In genomic region chr12:15158114-15158513, GRCh38 we compare ENCODE assay signal across 23 cellular contexts.
"Had no signal": no experiment of that assay in that cellular context is flagged by ENCODE, and none has a peak within 500 bp of the region (broad histone marks: within the 10 kb centered on the region; RNA-seq: fewer than 3 reads in every experiment).

No MANE protein-coding gene starts in this region.

- H3K9me3 ChIP-seq: mucosa of descending colon, neutrophil, ovary, testis, upper lobe of right lung had no signal

- H3K4me3 ChIP-seq: lung, mucosa of descending colon, ovary, testis, upper lobe of right lung had no signal

- ATAC-seq: activated T-cell treated with anti-CD3 and anti-CD28 coated beads, Interleukin-2, amount 50 U/mL, for 72 hours; effector memory CD8-positive, alpha-beta T cell; mucosa of descending colon; natural killer cell treated with Interleukin-12 subunit alpha and Interleukin-12 subunit beta and Interleukin-15 and Interleukin-18, amount 100 ng/mL, for 72 hours; stimulated activated naive CD8-positive, alpha-beta T cell treated with anti-CD3 and anti-CD28 coated beads, Interleukin-15, Interleukin-2, amounts not matched to agents 100 U/mL and 50 U/mL, for 24 hours; upper lobe of right lung had no signal

- H3K4me1 ChIP-seq: testis had no signal

- H3K27ac Mint-ChIP-seq: activated naive CD8-positive, alpha-beta T cell; activated T-cell treated with anti-CD3 and anti-CD28 coated beads, Interleukin-2, amount 50 U/mL, for 72 hours; effector memory CD8-positive, alpha-beta T cell; natural killer cell treated with Interleukin-12 subunit alpha and Interleukin-12 subunit beta and Interleukin-15 and Interleukin-18, amount 100 ng/mL, for 72 hours; progenitor cell of endocrine pancreas had no signal

- H3K27me3 Mint-ChIP-seq: brain, progenitor cell of endocrine pancreas had no signal

- H3K9me3 Mint-ChIP-seq: activated T-cell treated with anti-CD3 and anti-CD28 coated beads, Interleukin-2, amount 50 U/mL, for 72 hours; effector memory CD8-positive, alpha-beta T cell; natural killer cell treated with Interleukin-12 subunit alpha and Interleukin-12 subunit beta and Interleukin-15 and Interleukin-18, amount 100 ng/mL, for 72 hours had no signal

- H3K27me3 ChIP-seq: ovary, testis, upper lobe of right lung had no signal

- H3K36me3 ChIP-seq: neutrophil, ovary, upper lobe of right lung had no signal

- H3K4me3 Mint-ChIP-seq: activated naive CD8-positive, alpha-beta T cell; activated T-cell treated with anti-CD3 and anti-CD28 coated beads, Interleukin-2, amount 50 U/mL, for 72 hours; brain; effector memory CD8-positive, alpha-beta T cell; natural killer cell treated with Interleukin-12 subunit alpha and Interleukin-12 subunit beta and Interleukin-15 and Interleukin-18, amount 100 ng/mL, for 72 hours had no signal

- H3K36me3 Mint-ChIP-seq: activated naive CD8-positive, alpha-beta T cell; brain; natural killer cell treated with Interleukin-12 subunit alpha and Interleukin-12 subunit beta and Interleukin-15 and Interleukin-18, amount 100 ng/mL, for 72 hours had no signal

- H3K27ac ChIP-seq: neutrophil, upper lobe of right lung had no signal

- DNase-seq: activated CD4-positive, alpha-beta T cell treated with anti-CD3 and anti-CD28 coated beads for 4 hours; activated CD4-positive, alpha-beta T cell treated with anti-CD3 and anti-CD28 coated beads, Interleukin-2, amount 50 U/mL, for 4 hours; activated naive CD4-positive, alpha-beta T cell; activated T-cell treated with anti-CD3 and anti-CD28 coated beads for 4 hours; activated T-cell treated with anti-CD3 and anti-CD28 coated beads, Interleukin-2, amount 50 U/mL, for 72 hours; anterior cingulate cortex; caudate nucleus; cortex of kidney; effector memory CD8-positive, alpha-beta T cell; erythroblast; head of caudate nucleus; mucosa of descending colon; stimulated activated CD4-positive, alpha-beta T cell treated with anti-CD3 and anti-CD28 coated beads, Interleukin-4, amount 100 ng/mL, for 1 hour; stimulated activated naive CD8-positive, alpha-beta T cell treated with anti-CD3 and anti-CD28 coated beads, Interleukin-15, Interleukin-2, amounts not matched to agents 100 U/mL and 50 U/mL, for 24 hours; testis; upper lobe of right lung had no signal
